38 cellular contexts compared by ENCODE assay signal in the genomic region with DNA sequence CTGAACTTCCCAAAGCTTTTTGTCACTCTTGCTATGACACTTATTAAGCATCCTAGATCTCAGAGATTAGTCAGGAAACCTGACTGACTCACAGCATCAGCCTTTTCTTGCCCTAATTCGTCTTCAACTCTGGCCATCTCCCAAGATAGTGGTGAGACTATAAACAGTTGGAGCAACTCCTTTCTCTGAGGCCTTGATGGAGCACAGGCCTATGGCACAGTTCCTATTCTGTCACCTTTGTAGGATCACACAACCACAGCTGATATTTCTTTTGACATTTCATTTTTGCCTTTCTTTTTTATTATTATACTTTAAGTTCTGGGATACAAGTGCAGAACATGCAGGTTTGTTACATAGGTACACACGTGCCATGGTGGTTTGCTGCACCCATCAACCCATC.
"Had no signal": no experiment of that assay in that cellular context is flagged by ENCODE, and none has a peak within 500 bp of the region (broad histone marks: within the 10 kb centered on the region; RNA-seq: fewer than 3 reads in every experiment).

No MANE protein-coding gene starts in this region.

- H3K36me3 Mint-ChIP-seq: activated CD4-positive, alpha-beta memory T cell treated with anti-CD3 and anti-CD28 coated beads for 36 hours; activated naive CD4-positive, alpha-beta T cell treated with anti-CD3 and anti-CD28 coated beads, Interleukin-2, amount 50 U/mL, for 72 hours; activated naive CD8-positive, alpha-beta T cell treated with anti-CD3 and anti-CD28 coated beads for 36 hours had no signal

- H3K27ac ChIP-seq: ascending aorta, brain microvascular endothelial cell, cardiac muscle cell, VCaP had no signal

- H3K27me3 ChIP-seq: ascending aorta, brain microvascular endothelial cell, cardiac muscle cell had no signal

- H3K4me1 Mint-ChIP-seq: activated B cell treated with CpG ODN at 0.5 μM for 24 hours; activated CD4-positive, alpha-beta T cell treated with anti-CD3 and anti-CD28 coated beads, Interleukin-2, amount 10 ng/mL, durations not matched to agents 24 days and 14 days; activated naive CD8-positive, alpha-beta T cell treated with anti-CD3 and anti-CD28 coated beads for 36 hours; activated T-helper 17 cell treated with anti-CD3 and anti-CD28 coated beads, Interleukin-2, amount 50 U/mL, for 72 hours; central memory CD8-positive, alpha-beta T cell had no signal

- H3K27me3 Mint-ChIP-seq: activated B cell treated with CpG ODN at 0.5 μM for 24 hours; activated CD4-positive, alpha-beta memory T cell treated with anti-CD3 and anti-CD28 coated beads for 36 hours; activated CD4-positive, alpha-beta T cell treated with anti-CD3 and anti-CD28 coated beads, Interleukin-2, amount 10 ng/mL, durations not matched to agents 24 days and 14 days; activated CD8-positive, alpha-beta T cell treated with anti-CD3 and anti-CD28 coated beads for 36 hours; activated naive CD8-positive, alpha-beta T cell treated with anti-CD3 and anti-CD28 coated beads for 36 hours; activated T-helper 17 cell treated with anti-CD3 and anti-CD28 coated beads, Interleukin-2, amount 50 U/mL, for 72 hours; central memory CD8-positive, alpha-beta T cell had no signal

- FAIRE-seq: bronchial epithelial cell, TTC549 had no signal

- H3K36me3 ChIP-seq: ascending aorta, brain microvascular endothelial cell, cardiac muscle cell had no signal

- H3K4me3 ChIP-seq: ascending aorta, cardiac muscle cell had no signal

- H3K4me1 ChIP-seq: ascending aorta had no signal

- H3K9me3 ChIP-seq: ascending aorta had no signal

- H3K9me3 Mint-ChIP-seq: activated CD4-positive, alpha-beta memory T cell treated with anti-CD3 and anti-CD28 coated beads for 36 hours; activated CD4-positive, alpha-beta T cell treated with anti-CD3 and anti-CD28 coated beads, Interleukin-2, amount 10 ng/mL, durations not matched to agents 24 days and 14 days; activated CD8-positive, alpha-beta T cell treated with anti-CD3 and anti-CD28 coated beads for 36 hours; activated naive CD4-positive, alpha-beta T cell treated with anti-CD3 and anti-CD28 coated beads for 36 hours; activated naive CD8-positive, alpha-beta T cell treated with anti-CD3 and anti-CD28 coated beads for 36 hours; activated T-cell treated with anti-CD3 and anti-CD28 coated beads, Interleukin-2, amount 50 U/mL, for 4 hours; activated T-cell treated with anti-CD3 and anti-CD28 coated beads, Interleukin-2, amount 50 U/mL, for 72 hours; activated T-helper 1 cell treated with anti-CD3 and anti-CD28 coated beads, Interleukin-12 subunit alpha, Interleukin-12 subunit beta, Interleukin-2, Interleukin-4 antibody, amounts not matched to agents 30 ng/mL and 10 ng/mL and 1 ng/mL, durations not matched to agents 14 hours and 24 hours and 36 hours; central memory CD8-positive, alpha-beta T cell; T-helper 1 cell treated with Interleukin-12 subunit alpha and Interleukin-12 subunit beta and Interleukin-4 antibody, amounts not matched to agents 30 μg/mL and 1 μg/mL, for 36 hours; T-helper 2 cell treated with Interferon-gamma antibody and Interleukin-4, amounts not matched to agents 5 μg/mL and 100 μg/mL, for 36 hours had no signal

- H3K27ac Mint-ChIP-seq: activated B cell treated with CpG ODN at 0.5 μM for 24 hours; activated CD4-positive, alpha-beta memory T cell treated with anti-CD3 and anti-CD28 coated beads for 36 hours; activated CD4-positive, alpha-beta T cell treated with anti-CD3 and anti-CD28 coated beads, Interleukin-2, amount 10 ng/mL, durations not matched to agents 24 days and 14 days; activated CD8-positive, alpha-beta T cell treated with anti-CD3 and anti-CD28 coated beads for 36 hours; activated naive CD4-positive, alpha-beta T cell treated with anti-CD3 and anti-CD28 coated beads for 36 hours; activated naive CD4-positive, alpha-beta T cell treated with anti-CD3 and anti-CD28 coated beads, Interleukin-2, amount 50 U/mL, for 72 hours; activated naive CD8-positive, alpha-beta T cell treated with anti-CD3 and anti-CD28 coated beads for 36 hours; activated T-cell treated with anti-CD3 and anti-CD28 coated beads, Interleukin-2, amount 50 U/mL, for 72 hours; activated T-helper 1 cell treated with anti-CD3 and anti-CD28 coated beads, Interleukin-12 subunit alpha, Interleukin-12 subunit beta, Interleukin-2, Interleukin-4 antibody, amounts not matched to agents 30 ng/mL and 10 ng/mL and 1 ng/mL, durations not matched to agents 14 hours and 24 hours and 36 hours; activated T-helper 17 cell treated with anti-CD3 and anti-CD28 coated beads, Interleukin-2, amount 50 U/mL, for 72 hours; T-helper 1 cell treated with Interleukin-12 subunit alpha and Interleukin-12 subunit beta and Interleukin-4 antibody, amounts not matched to agents 30 μg/mL and 1 μg/mL, for 36 hours; T-helper 2 cell treated with Interferon-gamma antibody and Interleukin-4, amounts not matched to agents 5 μg/mL and 100 μg/mL, for 36 hours had no signal

- DNase-seq: activated B cell treated with CpG ODN at 0.5 μM for 24 hours; activated CD4-positive, alpha-beta memory T cell treated with anti-CD3 and anti-CD28 coated beads for 36 hours; activated CD4-positive, alpha-beta T cell treated with anti-CD3 and anti-CD28 coated beads for 4 hours; activated CD4-positive, alpha-beta T cell treated with anti-CD3 and anti-CD28 coated beads, Interleukin-2, amount 10 ng/mL, durations not matched to agents 24 days and 14 days; activated CD4-positive, alpha-beta T cell treated with anti-CD3 and anti-CD28 coated beads, Interleukin-2, amount 50 U/mL, for 1 hour; activated CD4-positive, alpha-beta T cell treated with anti-CD3 and anti-CD28 coated beads, Interleukin-2, amount 50 U/mL, for 4 hours; activated CD4-positive, CD25-positive, alpha-beta regulatory T cell treated with anti-CD3 and anti-CD28 coated beads, Interleukin-2, amount 50 U/mL, for 72 hours; activated CD8-positive, alpha-beta memory T cell treated with anti-CD3 and anti-CD28 coated beads, Interleukin-2, amount 50 U/mL, for 4 hours; activated CD8-positive, alpha-beta T cell treated with anti-CD3 and anti-CD28 coated beads for 36 hours; activated effector memory CD4-positive, alpha-beta T cell treated with anti-CD3 and anti-CD28 coated beads, Interleukin-2, amount 50 U/mL, for 16 hours; activated gamma-delta T cell treated with Interleukin-2 at 50 U/mL for 16 hours; activated naive CD4-positive, alpha-beta T cell; activated naive CD4-positive, alpha-beta T cell treated with anti-CD3 and anti-CD28 coated beads for 36 hours; activated naive CD4-positive, alpha-beta T cell treated with anti-CD3 and anti-CD28 coated beads, Interleukin-2, amount 50 U/mL, for 16 hours; activated naive CD8-positive, alpha-beta T cell treated with anti-CD3 and anti-CD28 coated beads for 36 hours; activated T-cell treated with anti-CD3 and anti-CD28 coated beads for 4 hours; activated T-cell treated with anti-CD3 and anti-CD28 coated beads, Interleukin-2, amount 50 U/mL, for 1 hour; activated T-cell treated with anti-CD3 and anti-CD28 coated beads, Interleukin-2, amount 50 U/mL, for 4 hours; activated T-cell treated with anti-CD3 and anti-CD28 coated beads, Interleukin-2, amount 50 U/mL, for 72 hours; amygdala; anterior cingulate cortex; brain microvascular endothelial cell; caudate nucleus; cerebellar nuclear complex; T-helper 1 cell; T-helper 2 cell; T-helper 9 cell had no signal

- H3K4me3 Mint-ChIP-seq: activated B cell treated with CpG ODN at 0.5 μM for 24 hours; activated CD4-positive, alpha-beta memory T cell treated with anti-CD3 and anti-CD28 coated beads for 36 hours; activated CD4-positive, alpha-beta T cell treated with anti-CD3 and anti-CD28 coated beads, Interleukin-2, amount 10 ng/mL, durations not matched to agents 24 days and 14 days; activated CD8-positive, alpha-beta T cell treated with anti-CD3 and anti-CD28 coated beads for 36 hours; activated naive CD4-positive, alpha-beta T cell treated with anti-CD3 and anti-CD28 coated beads for 36 hours; activated naive CD8-positive, alpha-beta T cell treated with anti-CD3 and anti-CD28 coated beads for 36 hours; activated T-cell treated with anti-CD3 and anti-CD28 coated beads, Interleukin-2, amount 50 U/mL, for 4 hours; activated T-cell treated with anti-CD3 and anti-CD28 coated beads, Interleukin-2, amount 50 U/mL, for 72 hours; activated T-helper 1 cell treated with anti-CD3 and anti-CD28 coated beads, Interleukin-12 subunit alpha, Interleukin-12 subunit beta, Interleukin-2, Interleukin-4 antibody, amounts not matched to agents 30 ng/mL and 10 ng/mL and 1 ng/mL, durations not matched to agents 14 hours and 24 hours and 36 hours; activated T-helper 17 cell treated with anti-CD3 and anti-CD28 coated beads, Interleukin-2, amount 50 U/mL, for 72 hours; central memory CD8-positive, alpha-beta T cell; T-helper 1 cell treated with Interleukin-12 subunit alpha and Interleukin-12 subunit beta and Interleukin-4 antibody, amounts not matched to agents 30 μg/mL and 1 μg/mL, for 36 hours; T-helper 2 cell treated with Interferon-gamma antibody and Interleukin-4, amounts not matched to agents 5 μg/mL and 100 μg/mL, for 36 hours had no signal

- ATAC-seq: activated CD8-positive, alpha-beta T cell treated with anti-CD3 and anti-CD28 coated beads for 36 hours; activated naive CD4-positive, alpha-beta T cell treated with anti-CD3 and anti-CD28 coated beads, Interleukin-2, amount 50 U/mL, for 72 hours; activated T-cell treated with anti-CD3 and anti-CD28 coated beads, Interleukin-2, amount 50 U/mL, for 4 hours; activated T-cell treated with anti-CD3 and anti-CD28 coated beads, Interleukin-2, amount 50 U/mL, for 72 hours; activated T-helper 17 cell treated with anti-CD3 and anti-CD28 coated beads, Interleukin-2, amount 50 U/mL, for 72 hours had no signal
